Comparison of ENCODE assay signal across 21 cellular contexts in genomic region chr13:104357174-104357573, GRCh38.
DNase-seq lines count a peak whose midpoint lies in the region; ATAC-seq and TF ChIP-seq lines count a peak whose summit lies in the region.
"Had no signal": no experiment of that assay in that cellular context is flagged by ENCODE, and none has a peak within 500 bp of the region (broad histone marks: within the 10 kb centered on the region; RNA-seq: fewer than 3 reads in every experiment).

No MANE protein-coding gene starts in this region.

- H4K8ac ChIP-seq in mesendoderm (ENCODE audit: low read depth, low read length): no peak overlapping the region

- TF ChIP-seq CTCF in SK-N-SH (IDR thresholded peaks at IDR 0.05): no peak
- no peak for TF ChIP-seq CTCF in epithelial cell of esophagus (IDR thresholded peaks at IDR 0.05; ENCODE audit: insufficient read depth, low read depth, low read length, missing control alignments)
- TF ChIP-seq CTCF in left ventricle myocardium inferior (IDR thresholded peaks at IDR 0.05; ENCODE audit: borderline replicate concordance): no peak
- no peak for TF ChIP-seq CTCF in esophagus squamous epithelium (IDR thresholded peaks at IDR 0.05)

- no peaks in the 10 kb centered on the region for H3K9me2 ChIP-seq in SK-N-SH

- ATAC-seq in HG03457 (IDR thresholded peaks at IDR 0.05; ENCODE audit: unreplicated experiment): no peak
- ATAC-seq in HG02623 (IDR thresholded peaks at IDR 0.05; ENCODE audit: unreplicated experiment): no peak
- ATAC-seq: GM12878 had no signal

- peak; percentile 10 for DNase-seq in SK-N-SH
- peak; percentile 7 for DNase-seq in epithelial cell of esophagus (ENCODE audit: low read depth)
- DNase-seq in mesendoderm: peak; percentile 38
- DNase-seq in left ventricle myocardium inferior: no peak
- DNase-seq in esophagus squamous epithelium (lab: John Stamatoyannopoulos, UW): no peak
- DNase-seq: activated CD4-positive, alpha-beta memory T cell treated with anti-CD3 and anti-CD28 coated beads for 36 hours; activated effector memory CD4-positive, alpha-beta T cell treated with Interleukin-2 at 50 U/mL for 16 hours; CD8-positive, alpha-beta memory T cell; foreskin melanocyte; GOT3; hippocampal formation; NCI-H2107; NCI-H510A; stimulated activated CD4-positive, alpha-beta T cell treated with anti-CD3 and anti-CD28 coated beads, Interleukin-15, amount 100 ng/mL, for 24 hours; upper lobe of left lung had no signal

- no peak for TF ChIP-seq EP300 in SK-N-SH (IDR thresholded peaks at IDR 0.05; ENCODE audit: borderline replicate concordance in 1 of 2, low read depth in 1 of 2, low read length in 1 of 2)

- TF ChIP-seq POLR2A in esophagus squamous epithelium (IDR thresholded peaks at IDR 0.05): no peak

- H3K36me3 ChIP-seq in ACC112 (ENCODE audit: insufficient read depth, low read length) (no peaks in the 10 kb centered on the region), SK-N-SH (replicated peaks in 1 of 2; ENCODE audit: control insufficient read depth in 1 of 2, insufficient read depth in 2 of 2, low read length in 1 of 2) (no peaks in the 10 kb centered on the region), mesendoderm (ENCODE audit: control insufficient read depth, insufficient read depth, low read length) (no peaks in the 10 kb centered on the region), left ventricle myocardium inferior (no peaks in the 10 kb centered on the region), esophagus squamous epithelium (no peaks in the 10 kb centered on the region)
- H3K36me3 ChIP-seq: cardiac muscle cell, upper lobe of left lung had no signal

- H2BK15ac ChIP-seq in mesendoderm (replicated peaks; ENCODE audit: low read depth): no peak overlapping the region

- H2AFZ ChIP-seq in ACC112 (ENCODE audit: low read length, unreplicated experiment) (peak overlapping the region; percentile 78), SK-N-SH (ENCODE audit: low read depth) (no peak overlapping the region)

- H3K56ac ChIP-seq in mesendoderm (ENCODE audit: low read length): no peak overlapping the region

- H3K9ac ChIP-seq in SK-N-SH (no peak overlapping the region), mesendoderm (ENCODE audit: low read length) (no peak overlapping the region)

- H3K4me3 ChIP-seq in ACC112 (ENCODE audit: low read depth, low read length): no peak overlapping the region
- no peak overlapping the region for H3K4me3 ChIP-seq in SK-N-SH (ENCODE audit: low read depth in 2 of 2, low read length in 1 of 2)
- H3K4me3 ChIP-seq in epithelial cell of esophagus (ENCODE audit: low read length): no peak overlapping the region
- no peak overlapping the region for H3K4me3 ChIP-seq in mesendoderm (ENCODE audit: low read length)
- H3K4me3 ChIP-seq in left ventricle myocardium inferior: no peak overlapping the region
- H3K4me3 ChIP-seq in esophagus squamous epithelium: no peak overlapping the region
- H3K4me3 ChIP-seq: cardiac muscle cell, GM12878, SK-N-MC, upper lobe of left lung had no signal

- CTCF ChIA-PET in SK-N-SH (lab: Yijun Ruan, JAX): no interaction called here

- H2BK120ac ChIP-seq in mesendoderm (ENCODE audit: low read depth, low read length): no peak overlapping the region

- H3K18ac ChIP-seq in mesendoderm (ENCODE audit: low read length): no peak overlapping the region

- H3K4me1 ChIP-seq in ACC112 (ENCODE audit: control insufficient read depth, insufficient read depth, low read length, unreplicated experiment) (no peaks in the 10 kb centered on the region), SK-N-SH (ENCODE audit: control insufficient read depth in 1 of 2, insufficient read depth in 2 of 2, low read depth in 1 of 2, low read length in 1 of 2) (peaks cover 0 to 9% of the 10 kb centered on the region in 2 experiments; a peak in 2 of 4 replicates), mesendoderm (ENCODE audit: control insufficient read depth, low read depth, low read length) (no peaks in the 10 kb centered on the region), left ventricle myocardium inferior (no peaks in the 10 kb centered on the region), esophagus squamous epithelium (no peaks in the 10 kb centered on the region)
- H3K4me1 ChIP-seq: upper lobe of left lung had no signal

- 13% methylated on average over 5 of the region's 5 CpGs for WGBS in SK-N-SH (ENCODE audit: low lambda C conversion rate)
- WGBS in mesendoderm (ENCODE audit: extremely low coverage, insufficient coverage, low lambda C conversion rate): no CpG with 5 or more reads among the region's 5 CpGs
- 32 to 33% methylated on average over 5 of the region's 5 CpGs for WGBS in esophagus squamous epithelium, 2 donors

- intact Hi-C loops in left ventricle myocardium inferior (cut with micrococcal nuclease) (no loop called here), esophagus squamous epithelium (cut with DNase I) (no loop called here)

- H3F3A ChIP-seq in SK-N-SH (replicated peaks; ENCODE audit: insufficient read depth): no peaks in the 10 kb centered on the region

- H2AK5ac ChIP-seq in mesendoderm (ENCODE audit: low read length): no peak overlapping the region

- H4K20me1 ChIP-seq in SK-N-SH (ENCODE audit: insufficient read depth): no peaks in the 10 kb centered on the region

- TF ChIP-seq RAD21 in SK-N-SH (IDR thresholded peaks at IDR 0.05; ENCODE audit: low read length): no peak

- H3K4me2 ChIP-seq in SK-N-SH (no peak overlapping the region), mesendoderm (ENCODE audit: low read length) (no peak overlapping the region)

- no peak overlapping the region for H2BK5ac ChIP-seq in mesendoderm (ENCODE audit: low read length)

- no peak overlapping the region for H3K23ac ChIP-seq in mesendoderm (ENCODE audit: low read length)

- H3K27ac ChIP-seq in ACC112 (ENCODE audit: low read depth, low read length) (no peak overlapping the region), SK-N-SH (ENCODE audit: low read depth in 2 of 2, low read length in 1 of 2) (peak overlapping the region; percentile 15 to 92; a peak in 3 of 4 replicates), mesendoderm (ENCODE audit: low read depth, low read length) (no peak overlapping the region), left ventricle myocardium inferior (replicated peaks) (no peak overlapping the region), esophagus squamous epithelium (no peak overlapping the region)
- H3K27ac ChIP-seq: cardiac muscle cell, SK-N-MC, upper lobe of left lung had no signal

- H3K79me2 ChIP-seq in ACC112 (ENCODE audit: control insufficient read depth, insufficient read depth, low read length, unreplicated experiment) (no peaks in the 10 kb centered on the region), SK-N-SH (ENCODE audit: insufficient read depth) (no peaks in the 10 kb centered on the region), mesendoderm (ENCODE audit: control insufficient read depth, insufficient read depth, low read length) (no peaks in the 10 kb centered on the region)

- H4K5ac ChIP-seq in mesendoderm (ENCODE audit: low read length): no peak overlapping the region

- no peaks in the 10 kb centered on the region for H3K9me3 ChIP-seq in SK-N-SH
- peaks cover 13% of the 10 kb centered on the region for H3K9me3 ChIP-seq in left ventricle myocardium inferior (replicated peaks)
- H3K9me3 ChIP-seq in esophagus squamous epithelium: no peaks in the 10 kb centered on the region
- H3K9me3 ChIP-seq: upper lobe of left lung had no signal

- H3K79me1 ChIP-seq in mesendoderm (ENCODE audit: low read length): no peaks in the 10 kb centered on the region

- H3K27me3 ChIP-seq in ACC112 (ENCODE audit: insufficient read depth, low read length): no peaks in the 10 kb centered on the region
- no peaks in the 10 kb centered on the region for H3K27me3 ChIP-seq in SK-N-SH (ENCODE audit: insufficient read depth)
- no peaks in the 10 kb centered on the region for H3K27me3 ChIP-seq in mesendoderm (ENCODE audit: insufficient read depth, low read length, poor library complexity)
- H3K27me3 ChIP-seq in left ventricle myocardium inferior (ENCODE audit: low read depth): no peaks in the 10 kb centered on the region
- H3K27me3 ChIP-seq in esophagus squamous epithelium: no peaks in the 10 kb centered on the region
- H3K27me3 ChIP-seq: cardiac muscle cell, upper lobe of left lung had no signal

- POLR2A ChIA-PET in SK-N-SH (lab: Yijun Ruan, JAX): no interaction called here

- no peak overlapping the region for H3K4ac ChIP-seq in mesendoderm (ENCODE audit: low read depth, low read length)

TF ChIP-seq in SK-N-SH, 30 proteins besides CTCF, POLR2A, EP300 and RAD21 (continues in another document):
- TF ChIP-seq YY1 (IDR thresholded peaks at IDR 0.05; ENCODE audit: low read depth): no peak
- no peak for TF ChIP-seq RFX5 (IDR thresholded peaks at IDR 0.05; ENCODE audit: low read length)
- TF ChIP-seq FOXJ3 (CRISPR knock-in tag; IDR thresholded peaks at IDR 0.05): no peak
- no peak for TF ChIP-seq TEAD4 (IDR thresholded peaks at IDR 0.05; ENCODE audit: borderline replicate concordance, insufficient read depth)
- no peak for TF ChIP-seq POLR2AphosphoS5 (IDR thresholded peaks at IDR 0.05; ENCODE audit: low read depth, low read length)
- no peak for TF ChIP-seq JUND (IDR thresholded peaks at IDR 0.05)
- no peak for TF ChIP-seq TCF12 (IDR thresholded peaks at IDR 0.05)
- no peak for TF ChIP-seq IRF3 (IDR thresholded peaks at IDR 0.05; ENCODE audit: low read depth, low read length)
- no peak for TF ChIP-seq SMC3 (IDR thresholded peaks at IDR 0.05; ENCODE audit: low read depth, low read length)
- TF ChIP-seq NRF1 (IDR thresholded peaks at IDR 0.05; ENCODE audit: low read depth, low read length): no peak
- TF ChIP-seq RXRA (IDR thresholded peaks at IDR 0.05; ENCODE audit: borderline replicate concordance, low read depth): no peak
- TF ChIP-seq GATA2 (CRISPR knock-in tag; IDR thresholded peaks at IDR 0.05): no peak

Comparison
In these comparisons a context has a peak if more than half of its experiments do, and no peak if none do; other contexts are left out.
1. H3K27ac ChIP-seq: peak in SK-N-SH (2 of 2); none in ACC112 (single experiment), mesendoderm (single experiment), left ventricle myocardium inferior (single experiment) and esophagus squamous epithelium (0 of 4).
2. DNase-seq: peak in SK-N-SH (single experiment), epithelial cell of esophagus (single experiment) and mesendoderm (single experiment); none in left ventricle myocardium inferior (single experiment) and esophagus squamous epithelium (single experiment).